Comparison of ENCODE assay signal across 1 cellular context in the genomic region with DNA sequence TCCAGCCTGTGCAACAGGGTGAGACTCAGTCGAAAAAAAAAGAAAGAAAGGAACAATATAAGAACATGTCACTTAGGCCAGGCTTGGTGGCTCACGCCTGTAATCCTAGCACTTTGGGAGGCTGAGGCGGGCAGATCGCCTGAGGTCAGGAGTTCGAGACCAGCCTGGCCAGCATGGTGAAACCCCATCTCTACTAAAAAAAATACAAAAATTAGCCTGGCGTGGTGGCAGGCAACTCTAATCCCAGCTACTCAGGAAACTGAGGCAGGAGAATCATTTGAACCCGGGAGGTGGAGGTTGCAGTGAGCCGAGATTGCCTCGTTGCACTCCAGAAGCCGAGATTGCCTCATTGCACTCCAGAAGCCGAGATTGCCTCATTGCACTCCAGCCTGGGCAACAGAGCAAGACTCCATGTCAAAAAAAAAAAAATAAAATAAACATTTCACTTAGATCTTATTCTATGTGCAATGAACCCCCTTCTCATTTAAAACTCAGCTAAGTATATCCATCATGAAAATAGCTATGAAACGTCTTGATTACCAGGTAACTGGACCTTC. TPM values are rescaled to one million over a fixed set of nuclear protein-coding genes. Genes with fewer than 3 reads are reported as not detected.
"Had no signal": no experiment of that assay in that cellular context is flagged by ENCODE, and none has a peak within 500 bp of the region (broad histone marks: within the 10 kb centered on the region; RNA-seq: fewer than 3 reads in every experiment).

No MANE protein-coding gene starts in this region.

RNA-seq across cellular contexts. Expression of gene HFE, which starts 28.7 kb away (rescaled TPM):
- polyA plus RNA-seq: SK-N-SH had no signal
